16 cellular contexts compared by ENCODE assay signal in the genomic region with DNA sequence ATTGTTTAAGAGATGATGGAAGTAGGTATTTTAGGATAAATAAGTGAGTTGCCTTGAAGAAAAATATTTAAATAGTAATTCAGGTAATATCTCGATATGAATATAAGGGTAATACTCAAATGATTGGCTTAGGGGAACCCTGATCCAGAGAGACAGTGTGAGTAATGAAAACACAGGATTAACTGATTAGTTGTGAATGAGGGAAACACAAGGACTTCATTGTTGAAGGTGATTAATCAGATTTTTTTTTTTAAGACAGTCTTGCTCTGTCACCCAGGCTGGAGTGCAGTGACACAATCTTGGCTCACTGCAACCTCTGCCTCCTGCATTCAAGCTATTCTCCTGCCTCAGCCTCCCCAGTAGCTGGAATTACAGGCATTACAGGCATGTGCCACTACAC.
"Had no signal": no experiment of that assay in that cellular context is flagged by ENCODE, and none has a peak within 500 bp of the region (broad histone marks: within the 10 kb centered on the region; RNA-seq: fewer than 3 reads in every experiment).

No MANE protein-coding gene starts in this region.

- H3K36me3 ChIP-seq: thoracic aorta had no signal

- DNase-seq: activated CD4-positive, alpha-beta T cell treated with anti-CD3 and anti-CD28 coated beads, Interleukin-2, amount 10 ng/mL, durations not matched to agents 24 days and 14 days; activated CD4-positive, CD25-positive, alpha-beta regulatory T cell; activated CD8-positive, alpha-beta memory T cell treated with anti-CD3 and anti-CD28 coated beads, Interleukin-2, amount 50 U/mL, for 4 hours; activated CD8-positive, alpha-beta T cell treated with anti-CD3 and anti-CD28 coated beads, Interleukin-2, amount 10 ng/mL, durations not matched to agents 7 days and 5 days; activated gamma-delta T cell; activated T-cell treated with anti-CD3 and anti-CD28 coated beads, Interleukin-2, amount 50 U/mL, for 72 hours; caudate nucleus; kidney glomerular epithelial cell; retina; small intestine; stomach; T-helper 17 cell had no signal

- H3K27ac ChIP-seq: esophagus muscularis mucosa, neural progenitor cell, stomach, thoracic aorta had no signal

- H3K9me3 Mint-ChIP-seq: activated CD4-positive, alpha-beta T cell treated with anti-CD3 and anti-CD28 coated beads, Interleukin-2, amount 10 ng/mL, durations not matched to agents 24 days and 14 days; activated naive CD4-positive, alpha-beta T cell treated with anti-CD3 and anti-CD28 coated beads, Interleukin-2, amount 50 U/mL, for 72 hours; activated T-cell treated with anti-CD3 and anti-CD28 coated beads, Interleukin-2, amount 50 U/mL, for 72 hours; neural progenitor cell had no signal

- H3K27ac Mint-ChIP-seq: activated CD4-positive, alpha-beta T cell treated with anti-CD3 and anti-CD28 coated beads, Interleukin-2, amount 10 ng/mL, durations not matched to agents 24 days and 14 days; activated CD8-positive, alpha-beta T cell treated with anti-CD3 and anti-CD28 coated beads, Interleukin-2, amount 10 ng/mL, durations not matched to agents 7 days and 5 days; activated naive CD4-positive, alpha-beta T cell treated with anti-CD3 and anti-CD28 coated beads, Interleukin-2, amount 50 U/mL, for 72 hours; activated T-cell treated with anti-CD3 and anti-CD28 coated beads, Interleukin-2, amount 50 U/mL, for 72 hours; neural progenitor cell; T-helper 17 cell had no signal

- H3K4me3 ChIP-seq: esophagus muscularis mucosa, neural progenitor cell, stomach, thoracic aorta had no signal

- H3K9ac ChIP-seq: neural progenitor cell had no signal

- H3K9me3 ChIP-seq: esophagus muscularis mucosa, stomach, thoracic aorta had no signal

- ATAC-seq: activated CD8-positive, alpha-beta T cell treated with anti-CD3 and anti-CD28 coated beads, Interleukin-2, amount 10 ng/mL, durations not matched to agents 7 days and 5 days; activated naive CD4-positive, alpha-beta T cell treated with anti-CD3 and anti-CD28 coated beads, Interleukin-2, amount 50 U/mL, for 72 hours; activated T-cell treated with anti-CD3 and anti-CD28 coated beads, Interleukin-2, amount 50 U/mL, for 72 hours; T-helper 17 cell had no signal

- H3K4me3 Mint-ChIP-seq: activated CD4-positive, alpha-beta T cell treated with anti-CD3 and anti-CD28 coated beads, Interleukin-2, amount 10 ng/mL, durations not matched to agents 24 days and 14 days; activated CD8-positive, alpha-beta T cell treated with anti-CD3 and anti-CD28 coated beads, Interleukin-2, amount 10 ng/mL, durations not matched to agents 7 days and 5 days; activated T-cell treated with anti-CD3 and anti-CD28 coated beads, Interleukin-2, amount 50 U/mL, for 72 hours; neural progenitor cell; T-helper 17 cell had no signal

- H3K27me3 Mint-ChIP-seq: activated CD4-positive, alpha-beta T cell treated with anti-CD3 and anti-CD28 coated beads, Interleukin-2, amount 10 ng/mL, durations not matched to agents 24 days and 14 days; T-helper 17 cell had no signal

- H3K4me1 ChIP-seq: neural progenitor cell had no signal

- H3K27me3 ChIP-seq: esophagus muscularis mucosa, neural progenitor cell, stomach had no signal
